In the genomic region with DNA sequence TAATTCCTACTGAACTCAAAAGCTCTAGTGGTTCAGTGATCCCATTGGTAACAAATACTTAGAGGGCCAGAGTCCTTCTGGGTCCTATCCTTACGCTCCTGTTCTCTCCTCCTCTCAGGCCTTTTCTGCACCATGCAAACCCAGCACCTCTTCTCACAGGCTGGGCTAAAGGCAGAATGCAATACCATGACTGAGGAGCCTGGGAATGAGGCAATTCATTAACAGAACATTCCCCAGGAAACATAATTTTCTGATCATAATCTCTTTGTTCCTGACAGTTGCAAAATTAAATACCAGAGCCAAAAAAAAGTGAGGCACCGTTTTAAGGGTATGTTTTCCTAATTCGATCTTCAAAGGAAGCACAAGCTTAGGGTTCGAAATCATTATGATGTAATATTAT, we compare ENCODE assay signal across 21 cellular contexts. TPM values are rescaled to one million over a fixed set of nuclear protein-coding genes. Genes with fewer than 3 reads are reported as not detected.
"Had no signal": no experiment of that assay in that cellular context is flagged by ENCODE, and none has a peak within 500 bp of the region (broad histone marks: within the 10 kb centered on the region; RNA-seq: fewer than 3 reads in every experiment).

No MANE protein-coding gene starts in this region.

- H3K27ac ChIP-seq: cardiac muscle cell, esophagus squamous epithelium, foreskin keratinocyte, neutrophil, transverse colon had no signal

- H3K27me3 ChIP-seq: cardiac muscle cell, esophagus squamous epithelium, foreskin keratinocyte, neutrophil, transverse colon had no signal

- H3K36me3 ChIP-seq: cardiac muscle cell, esophagus squamous epithelium, neutrophil, transverse colon had no signal

- H3K4me3 ChIP-seq: cardiac muscle cell, esophagus squamous epithelium, transverse colon had no signal

- H3K36me3 Mint-ChIP-seq: immature natural killer cell, natural killer cell, T-cell had no signal

- H3K9me3 Mint-ChIP-seq: activated T-helper 1 cell treated with anti-CD3 and anti-CD28 coated beads, Interleukin-12 subunit alpha, Interleukin-12 subunit beta, Interleukin-2, Interleukin-4 antibody, amounts not matched to agents 30 ng/mL and 10 ng/mL and 1 ng/mL, durations not matched to agents 14 hours and 24 hours and 36 hours; immature natural killer cell; natural killer cell had no signal

- H3K4me3 Mint-ChIP-seq: activated T-helper 1 cell treated with anti-CD3 and anti-CD28 coated beads, Interleukin-12 subunit alpha, Interleukin-12 subunit beta, Interleukin-2, Interleukin-4 antibody, amounts not matched to agents 30 ng/mL and 10 ng/mL and 1 ng/mL, durations not matched to agents 14 hours and 24 hours and 36 hours; immature natural killer cell; memory B cell; natural killer cell; T-cell had no signal

- H3K27ac Mint-ChIP-seq: activated T-helper 1 cell treated with anti-CD3 and anti-CD28 coated beads, Interleukin-12 subunit alpha, Interleukin-12 subunit beta, Interleukin-2, Interleukin-4 antibody, amounts not matched to agents 30 ng/mL and 10 ng/mL and 1 ng/mL, durations not matched to agents 14 hours and 24 hours and 36 hours; immature natural killer cell; memory B cell; natural killer cell; T-cell had no signal

- H3K9me3 ChIP-seq: esophagus squamous epithelium, neutrophil, transverse colon had no signal

- H3K4me1 ChIP-seq: esophagus squamous epithelium, foreskin keratinocyte had no signal

- DNase-seq: activated CD4-positive, alpha-beta T cell treated with anti-CD3 and anti-CD28 coated beads, Interleukin-2, amount 50 U/mL, for 1 hour; esophagus squamous epithelium; foreskin keratinocyte; immature natural killer cell; left cardiac atrium; natural killer cell; posterior cingulate gyrus; retina; small intestine; stimulated activated CD4-positive, alpha-beta T cell treated with anti-CD3 and anti-CD28 coated beads, Interleukin-4, amount 100 ng/mL, for 24 hours; stimulated activated naive CD4-positive, alpha-beta T cell treated with Interleukin-2 at 50 U/mL for 16 hours; substantia nigra; T-cell; T-helper 9 cell; transverse colon had no signal

- ATAC-seq: activated CD4-positive, CD25-positive, alpha-beta regulatory T cell treated with anti-CD3 and anti-CD28 coated beads, Interleukin-2, amount 50 U/mL, for 24 hours; foreskin keratinocyte; natural killer cell; T-cell had no signal

- H3K4me1 Mint-ChIP-seq: immature natural killer cell, memory B cell, natural killer cell, T-cell had no signal

RNA-seq across cellular contexts. Expression of a gene that starts 9.0 kb away (rescaled TPM):
- total RNA-seq: activated CD8-positive, alpha-beta memory T cell treated with anti-CD3 and anti-CD28 coated beads for 36 hours; activated T-helper 1 cell treated with anti-CD3 and anti-CD28 coated beads, Interleukin-12 subunit alpha, Interleukin-12 subunit beta, Interleukin-2, Interleukin-4 antibody, amounts not matched to agents 30 ng/mL and 10 ng/mL and 1 ng/mL, durations not matched to agents 14 hours and 24 hours and 36 hours had no signal
